8 cellular contexts compared by ENCODE assay signal in the genomic region with DNA sequence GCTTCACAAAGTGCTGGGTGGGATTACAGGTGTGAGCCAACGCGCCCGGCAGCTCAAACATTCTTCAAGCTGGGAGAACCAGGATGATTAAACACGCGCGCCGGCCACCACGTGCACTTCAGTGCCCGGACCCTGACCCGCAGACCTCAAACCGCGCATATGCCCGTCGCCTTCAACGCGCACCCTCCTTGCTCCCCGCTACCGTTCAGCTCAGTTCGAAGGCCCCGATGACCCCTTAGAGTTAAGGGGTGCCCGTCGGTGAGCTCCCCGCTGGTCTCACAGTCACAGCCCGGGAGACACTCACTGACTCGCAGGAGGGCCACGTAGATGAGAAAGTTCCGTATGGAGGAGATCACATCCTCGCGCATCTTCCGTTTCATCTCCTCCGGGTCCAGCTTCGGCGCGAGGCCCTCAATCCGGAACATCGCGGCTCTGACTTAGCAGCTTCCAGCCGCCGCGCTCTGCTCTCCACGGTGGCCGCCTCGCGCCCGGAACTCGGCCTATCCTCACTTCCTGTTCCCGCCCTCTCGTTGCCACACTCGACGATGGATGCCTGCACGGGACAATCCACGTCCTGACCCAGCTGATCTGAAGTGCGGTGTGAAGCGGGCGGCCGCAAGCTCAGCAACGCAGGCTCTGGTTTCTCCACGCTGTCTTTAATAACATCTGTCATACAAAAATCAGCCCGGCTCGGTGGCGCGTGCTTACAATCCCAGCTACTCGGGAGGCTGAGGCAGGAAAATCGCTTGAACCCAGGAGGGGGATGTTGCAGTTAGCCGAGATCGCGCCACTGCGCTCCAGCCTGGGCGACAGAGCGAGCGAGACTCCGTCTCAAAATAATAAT. TPM values are rescaled to one million over a fixed set of nuclear protein-coding genes. Genes with fewer than 3 reads are reported as not detected.
A peak's percentile ranks its signal among the peaks of the same experiment; 100 is the strongest.
DNase-seq lines count a peak whose midpoint lies in the region; ATAC-seq and TF ChIP-seq lines count a peak whose summit lies in the region.

A gene (minus strand): TSS at position 490 of the 844 bp plus-strand sequence. CDS start 65 bp downstream, at position 425.

- TF ChIP-seq CTCF in IMR-90 (conservative IDR thresholded peaks at IDR 0.05; ENCODE audit: low read depth, low read length) (no peak), OCI-LY7 (conservative IDR thresholded peaks at IDR 0.05; ENCODE audit: low read length) (no peak), epithelial cell of esophagus (IDR thresholded peaks at IDR 0.05; ENCODE audit: insufficient read depth, low read depth, low read length, missing control alignments) (no peak)

- TF ChIP-seq POLR2A in IMR-90 (IDR thresholded peaks at IDR 0.05; ENCODE audit: low read depth, low read length), result peak; percentile 92

- peaks cover 10 to 15% of the 10 kb centered on the region in 2 experiments for H3K79me1 ChIP-seq in IMR-90 (ENCODE audit: low read depth in 1 of 2, low read length in 2 of 2)

- H4K20me1 ChIP-seq in IMR-90 (ENCODE audit: insufficient read depth, low read length) (peaks cover 9% of the 10 kb centered on the region; the same call in 1 of the 2 replicates), OCI-LY7 (ENCODE audit: insufficient read depth, low read length) (peaks cover 26% of the 10 kb centered on the region)

- ATAC-seq in GM21529 (IDR thresholded peaks at IDR 0.05; ENCODE audit: unreplicated experiment), result peak; percentile 88
- ATAC-seq in IMR-90 (ENCODE audit: low read depth), result peak; percentile 94

- H3K79me2 ChIP-seq in OCI-LY7 (ENCODE audit: insufficient read depth, low read depth, low read length), result peaks cover 56% of the 10 kb centered on the region

- H3K14ac ChIP-seq in IMR-90 (replicated peaks; ENCODE audit: low read depth, low read length), result peak within 1 kb of the TSS; percentile 98

- TF ChIP-seq RAD21 in IMR-90 (IDR thresholded peaks at IDR 0.05; ENCODE audit: low read length), result no peak

- dilution Hi-C loops in IMR-90 (cut with HindIII; ENCODE audit: low sequenced_read_pairs, unreplicated experiment), result no loop called here

- in situ Hi-C loops in IMR-90 (cut with MboI; ENCODE audit: low sequenced_read_pairs), result no loop called here

- no TSS peak for BruUV-seq in IMR-90 (replicated peaks; lab: Mats Ljungman, UMichigan)
- TSS peak; percentile 45 for BruUV-seq in OCI-LY7 (replicated peaks; lab: Mats Ljungman, UMichigan)

- H3K4me3 ChIP-seq in IMR-90 (ENCODE audit: insufficient read depth, low read depth, low read length) (peak within 1 kb of the TSS; percentile 82), OCI-LY7 (ENCODE audit: low read depth, low read length, poor library complexity, severe bottlenecking) (peak within 1 kb of the TSS; percentile 78), epithelial cell of esophagus (ENCODE audit: low read length) (peak within 1 kb of the TSS; percentile 98), mononuclear cell (ENCODE audit: low read length) (peak within 1 kb of the TSS; percentile 95)

- intact Hi-C loops in IMR-90 (cut with micrococcal nuclease) (loop anchor here (5.0 kb wide), 2 partner anchors 310 to 770 kb away; a partner anchor contains a TSS), OCI-LY7 (cut with micrococcal nuclease; ENCODE audit: unreplicated experiment) (loop anchor here (5.0 kb wide), 4 partner anchors 105 to 310 kb away; a partner anchor contains a TSS)

- DNase-seq in DMS 273 treated with DMSO at 0.1 percent for 48 hours (lab: John Stamatoyannopoulos, UW) (peak; percentile 83), IMR-90 (peak; percentile 94), OCI-LY7 (ENCODE audit: low spot score) (peak; percentile 89), activated T-cell treated with anti-CD3 and anti-CD28 coated beads for 24 hours (ENCODE audit: low read depth) (peak; percentile 88), epithelial cell of esophagus (ENCODE audit: low read depth) (peak; percentile 97)
- DNase-seq in stimulated activated CD8-positive, alpha-beta memory T cell treated with anti-CD3 and anti-CD28 coated beads, Interleukin-4, amount 100 ng/mL, for 1 hour (ENCODE audit: low read depth in 2 of 2, low spot score in 1 of 2), result peak; percentile 78 to 79

- peak within 1 kb of the TSS; percentile 63 for H3K18ac ChIP-seq in IMR-90 (ENCODE audit: low read depth, low read length)

- CTCF ChIA-PET in IMR-90 (lab: Yijun Ruan, JAX) (interaction anchor here (1.0 kb wide), 1 partner anchor 11 kb away, joined by 3 read pairs; no protein-coding TSS in a partner anchor), OCI-LY7 (lab: Charles Lee; ENCODE audit: unreplicated experiment) (interaction anchor here (0.6 to 0.7 kb wide), 2 partner anchors 9 to 107 kb away, joined by 3 read pairs; no protein-coding TSS in a partner anchor)

- peak within 1 kb of the TSS; percentile 94 for H2AK5ac ChIP-seq in IMR-90 (ENCODE audit: low read depth, low read length)

- peak within 1 kb of the TSS; percentile 97 for H2AK9ac ChIP-seq in IMR-90 (replicated peaks; ENCODE audit: low read depth, low read length, poor library complexity)

- H3K9me3 ChIP-seq in IMR-90 (ENCODE audit: control insufficient read depth, insufficient read depth, low read length) (no peaks in the 10 kb centered on the region), OCI-LY7 (ENCODE audit: low read length) (no peaks in the 10 kb centered on the region), mononuclear cell (ENCODE audit: low read depth, low read length) (no peaks in the 10 kb centered on the region)

- peak within 1 kb of the TSS; percentile 74 for H4K5ac ChIP-seq in IMR-90 (ENCODE audit: low read depth, low read length)

- POLR2A ChIA-PET in IMR-90 (lab: Charles Lee; ENCODE audit: unreplicated experiment), result interaction anchor here (0.6 kb wide), 1 partner anchor 904 kb away, joined by 3 read pairs; no protein-coding TSS in a partner anchor
- POLR2A ChIA-PET in OCI-LY7 (lab: Charles Lee), result interaction anchor here (0.6 to 4.8 kb wide), 15 partner anchors 8 to 1175 kb away, joined by 3 to 37 read pairs (median 3); a partner anchor contains a TSS

- peak within 1 kb of the TSS; percentile 82 for H2BK120ac ChIP-seq in IMR-90 (ENCODE audit: low read depth, low read length)

- H3K27ac ChIP-seq in IMR-90 (ENCODE audit: insufficient read depth, low read length), result peak within 1 kb of the TSS; percentile 91
- peak within 1 kb of the TSS; percentile 52 for H3K27ac ChIP-seq in OCI-LY7 (ENCODE audit: low read depth, low read length, poor library complexity, severe bottlenecking)

- no peaks in the 10 kb centered on the region for H3K27me3 ChIP-seq in IMR-90 (ENCODE audit: control insufficient read depth, insufficient read depth, low read length)
- peaks cover 12% of the 10 kb centered on the region for H3K27me3 ChIP-seq in mononuclear cell (ENCODE audit: insufficient read depth, low read length)

- H2BK5ac ChIP-seq in IMR-90 (ENCODE audit: low read depth, low read length, poor library complexity, severe bottlenecking), result peak within 1 kb of the TSS; percentile 72

- peak within 1 kb of the TSS; percentile 99 for H3K23ac ChIP-seq in IMR-90 (ENCODE audit: low read depth, low read length)

- no peak within 1 kb of the TSS for H2BK20ac ChIP-seq in IMR-90 (ENCODE audit: low read depth, low read length)

- H2AFZ ChIP-seq in IMR-90 (replicated peaks; ENCODE audit: low read length, poor library complexity), result peak within 1 kb of the TSS; percentile 97
- peak within 1 kb of the TSS; percentile 47; the same call in 1 of the 2 replicates for H2AFZ ChIP-seq in OCI-LY7 (ENCODE audit: low read length)

- WGBS in IMR-90 (ENCODE audit: extremely low coverage in 2 of 2, insufficient read length in 1 of 2), 2 experiments, result 3% methylated on average over 11 of the region's 72 CpGs; no CpG with 5 or more reads in 1 of the 2 experiments

- H3K4me2 ChIP-seq in IMR-90 (ENCODE audit: low read depth, low read length) (peak within 1 kb of the TSS; percentile 71), OCI-LY7 (ENCODE audit: low read length) (peak within 1 kb of the TSS; percentile 87)

- peak within 1 kb of the TSS; percentile 81 to 93 for H4K8ac ChIP-seq in IMR-90 (ENCODE audit: low read depth in 2 of 2, low read length in 2 of 2)

- peak within 1 kb of the TSS; percentile 78 for H4K91ac ChIP-seq in IMR-90 (ENCODE audit: insufficient read depth, low read depth, low read length)

- H2BK15ac ChIP-seq in IMR-90 (ENCODE audit: low read depth, low read length), result peak within 1 kb of the TSS; percentile 48; the same call in 1 of the 3 replicates

- H3K9ac ChIP-seq in IMR-90 (ENCODE audit: low read depth, low read length), result peak within 1 kb of the TSS; percentile 97

- no peaks in the 10 kb centered on the region for H3K9me2 ChIP-seq in OCI-LY7 (ENCODE audit: insufficient read depth, low read length)

- H3K4ac ChIP-seq in IMR-90 (ENCODE audit: low read depth, low read length), result peak within 1 kb of the TSS; percentile 94

- H3K4me1 ChIP-seq in IMR-90 (ENCODE audit: control insufficient read depth, insufficient read depth, low read length) (peaks cover 3% of the 10 kb centered on the region; the same call in 1 of the 2 replicates), OCI-LY7 (ENCODE audit: insufficient read depth, low read length, poor library complexity, severe bottlenecking) (peaks cover 47% of the 10 kb centered on the region), mononuclear cell (ENCODE audit: insufficient read depth, low read length) (peaks cover 30% of the 10 kb centered on the region)

- H3K9me1 ChIP-seq in IMR-90 (ENCODE audit: insufficient read depth, low read length), result 0 out of 2 replicates have a peak, but pooled peaks cover 2% of the 10 kb centered on the region

- H3K56ac ChIP-seq in IMR-90 (ENCODE audit: extremely low read depth, insufficient read depth, low read length), result peak within 1 kb of the TSS; percentile 85

- peaks cover 7% of the 10 kb centered on the region for H3K36me3 ChIP-seq in IMR-90 (ENCODE audit: control insufficient read depth, insufficient read depth, low read length)
- peaks cover 39% of the 10 kb centered on the region for H3K36me3 ChIP-seq in OCI-LY7 (ENCODE audit: insufficient read depth, low read length)

TF ChIP-seq in IMR-90, 13 proteins besides CTCF, POLR2A, EP300 and RAD21 (continues in another document):
- TF ChIP-seq, protein P1, sequence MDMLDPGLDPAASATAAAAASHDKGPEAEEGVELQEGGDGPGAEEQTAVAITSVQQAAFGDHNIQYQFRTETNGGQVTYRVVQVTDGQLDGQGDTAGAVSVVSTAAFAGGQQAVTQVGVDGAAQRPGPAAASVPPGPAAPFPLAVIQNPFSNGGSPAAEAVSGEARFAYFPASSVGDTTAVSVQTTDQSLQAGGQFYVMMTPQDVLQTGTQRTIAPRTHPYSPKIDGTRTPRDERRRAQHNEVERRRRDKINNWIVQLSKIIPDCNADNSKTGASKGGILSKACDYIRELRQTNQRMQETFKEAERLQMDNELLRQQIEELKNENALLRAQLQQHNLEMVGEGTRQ (IDR thresholded peaks at IDR 0.05; ENCODE audit: low read depth, low read length), result peak; percentile 65
- TF ChIP-seq RFX5 (IDR thresholded peaks at IDR 0.05; ENCODE audit: low read depth, low read length), result no peak
- peak; percentile 92; the same call in 1 of the 2 replicates for TF ChIP-seq MXI1 (IDR thresholded peaks at IDR 0.05; ENCODE audit: borderline replicate concordance, low read depth, low read length)

RNA-seq across cellular contexts. Expression of the gene that starts here (rescaled TPM):
- 159 and 229 TPM in 2 replicates for total RNA-seq in IMR-90 (2012; rRNA removed)
- polyA plus RNA-seq in IMR-90 (2012; rRNA removed), result 200 and 206 TPM in 2 replicates
- 72.3 and 93.5 TPM in 2 replicates for polyA plus RNA-seq in IMR-90 (2012; cell fraction: cytosol; rRNA removed)
- 15.8 and 47.1 TPM in 2 replicates for polyA plus RNA-seq in IMR-90 (2012; cell fraction: nucleus; rRNA removed; ENCODE audit: low replicate concordance)
- total RNA-seq in OCI-LY7 (2014; rRNA removed; shearing (Covaris generic)), result 215 and 231 TPM in 2 replicates
- total RNA-seq in OCI-LY7 (2022), result 124 and 132 TPM in 2 replicates
- 37.5 TPM for total RNA-seq in mononuclear cell

Comparison
In these comparisons a context has a peak if more than half of its experiments do, and no peak if none do; other contexts are left out.
1. Peak in every context shown above with its lines: DNase-seq, ATAC-seq, H3K4me3 ChIP-seq and H3K27ac ChIP-seq.